ENCODE assay signal across 8 cellular contexts in genomic region chr12:53217049-53217929, GRCh38. TPM values are rescaled to one million over a fixed set of nuclear protein-coding genes. Genes with fewer than 3 reads are reported as not detected.
A peak's percentile ranks its signal among the peaks of the same experiment; 100 is the strongest.
DNase-seq lines count a peak whose midpoint lies in the region; ATAC-seq and TF ChIP-seq lines count a peak whose summit lies in the region.

No MANE protein-coding gene starts in this region.

- TF ChIP-seq CTCF in SK-N-SH (IDR thresholded peaks at IDR 0.05), result no peak
- TF ChIP-seq CTCF in hepatocyte (IDR thresholded peaks at IDR 0.05; ENCODE audit: poor library complexity), result no peak

- peaks cover 26 to 27% of the 10 kb centered on the region in 2 experiments for H3K4me1 ChIP-seq in SK-N-SH (ENCODE audit: control insufficient read depth in 1 of 2, insufficient read depth in 2 of 2, low read depth in 1 of 2, low read length in 1 of 2)
- peaks cover 39% of the 10 kb centered on the region for H3K4me1 ChIP-seq in hepatocyte (ENCODE audit: insufficient read depth)

- peak overlapping the region; percentile 94 for H3K4me3 Mint-ChIP-seq in stimulated activated effector memory CD8-positive, alpha-beta T cell treated with anti-CD3 and anti-CD28 coated beads, Interleukin-12 subunit alpha, Interleukin-12 subunit beta, amount 100 ng/mL, for 72 hours

- H3K79me2 ChIP-seq in SK-N-SH (ENCODE audit: insufficient read depth) (peaks cover 40% of the 10 kb centered on the region), hepatocyte (peaks cover 57% of the 10 kb centered on the region)

- no peaks in the 10 kb centered on the region for H3K9me2 ChIP-seq in SK-N-SH
- H3K9me2 ChIP-seq in hepatocyte (replicated peaks; ENCODE audit: insufficient read depth), result no peaks in the 10 kb centered on the region

- CTCF ChIA-PET in SK-N-SH (lab: Yijun Ruan, JAX), result interaction anchor here (1.4 to 14.8 kb wide), 6 partner anchors 27 to 74 kb away, joined by 4 to 363 read pairs (median 90); partner anchors contain the start of genes ESPL1, MYG1 and PFDN5

- H3K36me3 Mint-ChIP-seq in stimulated activated effector memory CD8-positive, alpha-beta T cell treated with anti-CD3 and anti-CD28 coated beads, Interleukin-12 subunit alpha, Interleukin-12 subunit beta, amount 100 ng/mL, for 72 hours, result peaks cover 79% of the 10 kb centered on the region

- no peak overlapping the region for H3K9ac ChIP-seq in SK-N-SH

- H3K4me2 ChIP-seq in SK-N-SH, result peak overlapping the region; percentile 80; the same call in 1 of the 2 replicates
- peak overlapping the region; percentile 98 for H3K4me2 ChIP-seq in hepatocyte

- H3K4me3 ChIP-seq in SK-N-SH (ENCODE audit: low read depth in 2 of 2, low read length in 1 of 2), result no peak overlapping the region
- H3K4me3 ChIP-seq in hepatocyte, result no peak overlapping the region

- TF ChIP-seq EP300 in SK-N-SH (IDR thresholded peaks at IDR 0.05; ENCODE audit: borderline replicate concordance in 1 of 2, low read depth in 1 of 2, low read length in 1 of 2), result no peak

- WGBS in SK-N-SH (ENCODE audit: low lambda C conversion rate), result 88% methylated on average over 16 of the region's 20 CpGs
- WGBS in hepatocyte (ENCODE audit: low lambda C conversion rate, missing lambda C conversion rate), result 45% methylated on average over 20 of the region's 20 CpGs

- ATAC-seq in SK-N-SH treated with all-trans-retinoic acid at 6 μM for 48 hours, result no peak
- no peak for ATAC-seq in stimulated activated effector memory CD8-positive, alpha-beta T cell treated with anti-CD3 and anti-CD28 coated beads, Interleukin-12 subunit alpha, Interleukin-12 subunit beta, amount 100 ng/mL, for 72 hours
- ATAC-seq in HG03521 (IDR thresholded peaks at IDR 0.05; ENCODE audit: unreplicated experiment), result no peak

- DNase-seq in SK-N-SH (no peak), hepatocyte (ENCODE audit: low spot score) (no peak), NCI-H1694 treated with DMSO at 0.1 percent for 48 hours (lab: John Stamatoyannopoulos, UW) (no peak)
- DNase-seq in activated T-cell treated with anti-CD3 and anti-CD28 coated beads, Interleukin-2, amount 50 U/mL, for 48 hours, result peak; percentile 79 to 80
- no peak for DNase-seq in stimulated activated effector memory CD8-positive, alpha-beta T cell treated with anti-CD3 and anti-CD28 coated beads, Interleukin-12 subunit alpha, Interleukin-12 subunit beta, amount 100 ng/mL, for 72 hours (ENCODE audit: low spot score in 2 of 2)
- no peak for DNase-seq in effector CD4-positive, alpha-beta T cell

- H3K4me1 Mint-ChIP-seq in stimulated activated effector memory CD8-positive, alpha-beta T cell treated with anti-CD3 and anti-CD28 coated beads, Interleukin-12 subunit alpha, Interleukin-12 subunit beta, amount 100 ng/mL, for 72 hours, result peaks cover 86% of the 10 kb centered on the region

- peak overlapping the region; percentile 94 for H3K27ac Mint-ChIP-seq in stimulated activated effector memory CD8-positive, alpha-beta T cell treated with anti-CD3 and anti-CD28 coated beads, Interleukin-12 subunit alpha, Interleukin-12 subunit beta, amount 100 ng/mL, for 72 hours

- no peaks in the 10 kb centered on the region for H3K27me3 ChIP-seq in SK-N-SH (ENCODE audit: insufficient read depth)
- no peaks in the 10 kb centered on the region for H3K27me3 ChIP-seq in hepatocyte

- no peak for TF ChIP-seq RAD21 in SK-N-SH (IDR thresholded peaks at IDR 0.05; ENCODE audit: low read length)

- H3K9me3 ChIP-seq in SK-N-SH, result no peaks in the 10 kb centered on the region
- no peaks in the 10 kb centered on the region for H3K9me3 ChIP-seq in hepatocyte (ENCODE audit: low read depth)

- H3K9me3 Mint-ChIP-seq in stimulated activated effector memory CD8-positive, alpha-beta T cell treated with anti-CD3 and anti-CD28 coated beads, Interleukin-12 subunit alpha, Interleukin-12 subunit beta, amount 100 ng/mL, for 72 hours, result no peaks in the 10 kb centered on the region

- H3F3A ChIP-seq in SK-N-SH (replicated peaks; ENCODE audit: insufficient read depth), result peaks cover 22% of the 10 kb centered on the region

- POLR2A ChIA-PET in SK-N-SH (lab: Yijun Ruan, JAX), result no interaction called here

- H3K36me3 ChIP-seq in SK-N-SH (replicated peaks in 1 of 2; ENCODE audit: control insufficient read depth in 1 of 2, insufficient read depth in 2 of 2, low read length in 1 of 2) (peaks cover 12 to 18% of the 10 kb centered on the region in 2 experiments), hepatocyte (replicated peaks; ENCODE audit: insufficient read depth, low read depth) (no peaks in the 10 kb centered on the region)

- H4K20me1 ChIP-seq in SK-N-SH (ENCODE audit: insufficient read depth) (peaks cover 5% of the 10 kb centered on the region; the same call in 1 of the 2 replicates), hepatocyte (ENCODE audit: insufficient read depth, poor library complexity, severe bottlenecking) (peaks cover 21% of the 10 kb centered on the region)

- H2AFZ ChIP-seq in SK-N-SH (ENCODE audit: low read depth) (no peak overlapping the region), hepatocyte (no peak overlapping the region)

- H3K27ac ChIP-seq in SK-N-SH (ENCODE audit: low read depth in 2 of 2, low read length in 1 of 2), result no peak overlapping the region
- H3K27ac ChIP-seq in hepatocyte, result peak overlapping the region; percentile 100

TF ChIP-seq in SK-N-SH, 30 proteins besides CTCF, POLR2A, EP300 and RAD21:
- TF ChIP-seq FOXJ3 (CRISPR knock-in tag; IDR thresholded peaks at IDR 0.05) (no peak), CHD2 (IDR thresholded peaks at IDR 0.05; ENCODE audit: low read length, partially characterized antibody) (no peak), RFX5 (IDR thresholded peaks at IDR 0.05; ENCODE audit: low read length) (no peak), NRF1 (IDR thresholded peaks at IDR 0.05; ENCODE audit: low read depth, low read length) (no peak), FOSL2 (IDR thresholded peaks at IDR 0.05; ENCODE audit: borderline replicate concordance, low read depth) (no peak), GABPA (IDR thresholded peaks at IDR 0.05; ENCODE audit: low read depth) (no peak), ELF1 (IDR thresholded peaks at IDR 0.05) (no peak), EZH2phosphoT487 (IDR thresholded peaks at IDR 0.05; ENCODE audit: borderline replicate concordance, low read depth) (no peak), NFIC (IDR thresholded peaks at IDR 0.05; ENCODE audit: borderline replicate concordance) (no peak), JUND (IDR thresholded peaks at IDR 0.05) (no peak), MEF2A (IDR thresholded peaks at IDR 0.05; ENCODE audit: borderline replicate concordance, low read depth) (no peak)
TF ChIP-seq in SK-N-SH: peak in this region for 0.

TF ChIP-seq in SK-N-SH treated with all-trans-retinoic acid at 6 μM for 48 hours, 23 proteins besides CTCF, POLR2A, EP300 and RAD21 (continues in another document):
- TF ChIP-seq SNAI2 (CRISPR knock-in tag; IDR thresholded peaks at IDR 0.05) (no peak), POU6F1 (CRISPR knock-in tag; IDR thresholded peaks at IDR 0.05; ENCODE audit: borderline replicate concordance, low read depth) (no peak), TCF4 (CRISPR knock-in tag; IDR thresholded peaks at IDR 0.05; ENCODE audit: borderline replicate concordance) (no peak), GLIS3 (CRISPR knock-in tag; IDR thresholded peaks at IDR 0.05) (no peak), ARNTL (CRISPR knock-in tag; IDR thresholded peaks at IDR 0.05; ENCODE audit: borderline replicate concordance, low read depth) (no peak)

RNA-seq across cellular contexts. Expression of gene ITGB7, which starts 10.2 kb away (rescaled TPM):
- 0.25 and 0.31 TPM in 2 replicates for polyA plus RNA-seq in SK-N-SH (2012; rRNA removed)
- polyA plus RNA-seq in SK-N-SH (2012; cell fraction: cytosol; rRNA removed), result 0.03 and 0.16 TPM in 2 replicates
- 2.4 and 2.5 TPM in 2 replicates for polyA plus RNA-seq in SK-N-SH (2012; cell fraction: nucleus; rRNA removed)
- 0.23 TPM in 1 of 2 replicates, not detected in the other for total RNA-seq in hepatocyte
- polyA plus RNA-seq in hepatocyte, result 1.0 TPM in 1 of 2 replicates, not detected in the other

RNA-seq across cellular contexts. Expression of gene RARG, which starts 14.7 kb away (rescaled TPM):
- polyA plus RNA-seq in SK-N-SH (2012; rRNA removed), result 35.0 and 36.6 TPM in 2 replicates
- 20.6 and 30.6 TPM in 2 replicates for polyA plus RNA-seq in SK-N-SH (2012; cell fraction: cytosol; rRNA removed)
- polyA plus RNA-seq in SK-N-SH (2012; cell fraction: nucleus; rRNA removed), result 67.2 and 75.5 TPM in 2 replicates
- total RNA-seq in hepatocyte, result 15.1 and 20.9 TPM in 2 replicates
- polyA plus RNA-seq in hepatocyte, result 24.7 and 28.1 TPM in 2 replicates

RNA-seq across cellular contexts. Expression of gene CSAD, which starts 36.6 kb away (rescaled TPM):
- polyA plus RNA-seq in SK-N-SH (2012; rRNA removed), result 32.2 and 45.4 TPM in 2 replicates
- 3.9 and 5.2 TPM in 2 replicates for polyA plus RNA-seq in SK-N-SH (2012; cell fraction: cytosol; rRNA removed)
- 305 and 362 TPM in 2 replicates for polyA plus RNA-seq in SK-N-SH (2012; cell fraction: nucleus; rRNA removed)
- 14.1 and 16.8 TPM in 2 replicates for total RNA-seq in hepatocyte
- 14.3 and 15.7 TPM in 2 replicates for polyA plus RNA-seq in hepatocyte

RNA-seq across cellular contexts. Expression of gene ZNF740, which starts 36.8 kb away (rescaled TPM):
- polyA plus RNA-seq in SK-N-SH (2012; rRNA removed), result 14.6 and 21.8 TPM in 2 replicates
- polyA plus RNA-seq in SK-N-SH (2012; cell fraction: cytosol; rRNA removed), result 7.9 and 10.3 TPM in 2 replicates
- polyA plus RNA-seq in SK-N-SH (2012; cell fraction: nucleus; rRNA removed), result 41.0 and 89.7 TPM in 2 replicates
- total RNA-seq in hepatocyte, result 13.2 and 23.2 TPM in 2 replicates
- polyA plus RNA-seq in hepatocyte, result 4.4 and 4.6 TPM in 2 replicates

RNA-seq across cellular contexts. Expression of gene ESPL1, which starts 50.8 kb away (rescaled TPM):
- polyA plus RNA-seq in SK-N-SH (2012; rRNA removed) (6.9 and 8.6 TPM in 2 replicates), hepatocyte (4.4 and 5.8 TPM in 2 replicates)
- polyA plus RNA-seq in SK-N-SH (2012; cell fraction: cytosol; rRNA removed), result 2.3 and 4.0 TPM in 2 replicates
- 27.7 and 28.7 TPM in 2 replicates for polyA plus RNA-seq in SK-N-SH (2012; cell fraction: nucleus; rRNA removed)
- 7.6 and 9.0 TPM in 2 replicates for total RNA-seq in hepatocyte

Comparison
In these comparisons a context has a peak if more than half of its experiments do, and no peak if none do; other contexts are left out.
1. DNase-seq: peak in activated T-cell treated with anti-CD3 and anti-CD28 coated beads, Interleukin-2, amount 50 U/mL, for 48 hours (2 of 2); none in SK-N-SH (single experiment), hepatocyte (single experiment), stimulated activated effector memory CD8-positive, alpha-beta T cell treated with anti-CD3 and anti-CD28 coated beads, Interleukin-12 subunit alpha, Interleukin-12 subunit beta, amount 100 ng/mL, for 72 hours (0 of 2), NCI-H1694 treated with DMSO at 0.1 percent for 48 hours (single experiment) and effector CD4-positive, alpha-beta T cell (single experiment).